ENCODE assay signal across 13 cellular contexts in the genomic region with DNA sequence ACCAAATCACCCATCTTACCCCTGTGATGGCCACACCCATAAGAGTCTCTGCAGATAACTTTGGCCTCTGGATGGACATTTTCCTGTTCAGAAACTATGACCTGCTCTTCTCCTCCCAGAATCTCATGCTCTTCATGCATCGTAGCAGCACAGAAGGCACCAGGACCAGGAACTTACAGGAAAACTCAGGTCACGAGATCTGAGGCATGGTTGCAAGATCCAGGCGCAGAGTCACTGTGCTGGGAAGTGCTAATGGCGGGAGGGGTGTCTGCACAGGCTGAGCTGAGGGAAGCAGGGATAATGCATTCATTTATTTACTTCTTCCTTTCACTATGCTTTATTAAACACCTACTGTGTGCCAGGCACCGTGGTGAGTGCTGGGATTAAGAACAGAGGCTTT. TPM values are rescaled to one million over a fixed set of nuclear protein-coding genes. Genes with fewer than 3 reads are reported as not detected.
"Had no signal": no experiment of that assay in that cellular context is flagged by ENCODE, and none has a peak within 500 bp of the region (broad histone marks: within the 10 kb centered on the region; RNA-seq: fewer than 3 reads in every experiment).

No MANE protein-coding gene starts in this region.

- DNase-seq: activated CD4-positive, alpha-beta T cell treated with anti-CD3 and anti-CD28 coated beads for 4 hours; activated CD8-positive, alpha-beta memory T cell treated with anti-CD3 and anti-CD28 coated beads, Interleukin-2, amount 50 U/mL, for 48 hours; activated CD8-positive, alpha-beta T cell treated with anti-CD3 and anti-CD28 coated beads, Interleukin-2, amount 10 ng/mL, durations not matched to agents 7 days and 5 days; activated naive CD4-positive, alpha-beta T cell treated with Interleukin-2 at 50 U/mL for 16 hours; central memory CD4-positive, alpha-beta T cell; cortex of kidney; left colon; occipital lobe; right lobe of liver; stimulated activated CD4-positive, alpha-beta T cell treated with anti-CD3 and anti-CD28 coated beads, Interleukin-4, amount 100 ng/mL, for 1 hour; stomach; uterus had no signal

- H3K4me3 ChIP-seq: right lobe of liver, stomach, uterus had no signal

- H3K9me3 ChIP-seq: right lobe of liver, stomach, uterus had no signal

- H3K36me3 ChIP-seq: right lobe of liver, stomach, uterus had no signal

- H3K27me3 ChIP-seq: right lobe of liver, uterus had no signal

- H3K4me1 ChIP-seq: right lobe of liver, uterus had no signal

- H3K27ac ChIP-seq: right lobe of liver, stomach, uterus had no signal

- ATAC-seq: activated CD8-positive, alpha-beta T cell treated with anti-CD3 and anti-CD28 coated beads, Interleukin-2, amount 10 ng/mL, durations not matched to agents 7 days and 5 days; left colon; natural killer cell treated with Interleukin-12 subunit alpha and Interleukin-12 subunit beta and Interleukin-15 and Interleukin-18, amount 100 ng/mL, for 72 hours had no signal

RNA-seq across cellular contexts. Expression of a gene that starts 48.2 kb away (rescaled TPM):
- total RNA-seq: activated CD8-positive, alpha-beta T cell treated with anti-CD3 and anti-CD28 coated beads, Interleukin-2, amount 10 ng/mL, durations not matched to agents 7 days and 5 days; natural killer cell treated with Interleukin-12 subunit alpha and Interleukin-12 subunit beta and Interleukin-15 and Interleukin-18, amount 100 ng/mL, for 72 hours had no signal
